1 cellular context compared by ENCODE assay signal in the genomic region with DNA sequence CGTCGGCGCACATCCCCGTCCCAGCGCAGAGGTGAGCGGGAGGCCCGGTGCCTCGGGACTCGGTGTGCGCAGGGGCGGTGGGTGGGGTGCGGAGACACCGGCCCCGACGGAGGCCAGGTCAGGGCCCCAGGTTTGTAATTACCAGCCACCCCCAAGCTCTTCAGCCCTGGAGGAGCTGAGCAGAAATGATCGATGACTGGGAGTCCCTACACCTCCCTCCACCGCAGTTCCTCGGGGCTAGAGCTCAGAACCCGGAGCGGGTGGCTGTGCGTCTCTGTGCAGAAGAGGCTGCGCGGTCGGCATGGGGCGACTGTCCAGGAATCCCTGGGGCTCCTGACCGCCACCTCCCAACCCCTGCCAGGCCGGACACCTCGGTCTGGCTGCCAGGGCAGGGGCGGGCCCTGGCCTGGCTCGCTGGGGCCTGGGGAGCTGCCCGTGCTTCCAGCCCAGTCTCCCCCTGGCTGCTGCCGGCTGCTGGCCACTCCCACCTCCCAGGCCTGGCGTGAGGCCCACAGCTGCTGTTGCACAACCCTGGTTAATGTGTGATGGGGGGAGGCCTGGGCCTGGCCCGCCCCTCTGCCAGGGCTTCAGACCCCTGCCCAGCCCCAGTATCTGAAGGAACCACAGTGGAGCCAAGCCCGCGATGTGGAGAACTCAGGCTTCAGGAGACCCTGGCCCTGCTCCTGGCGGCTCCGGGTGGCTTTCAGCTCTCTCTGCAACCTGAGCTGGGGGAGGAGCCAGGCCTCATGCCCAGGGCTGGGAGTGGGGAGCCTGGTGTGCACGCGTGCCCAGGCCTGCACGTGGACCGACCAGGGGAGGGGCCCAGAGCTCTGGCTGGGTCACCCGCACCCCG.
TF ChIP-seq lines count a peak whose summit lies in the region.

No MANE protein-coding gene starts in this region.

TF ChIP-seq in HepG2, 621 proteins besides CTCF, POLR2A, EP300 and RAD21 (continued from another document):
- TF ChIP-seq ZNF367 (CRISPR knock-in tag; IDR thresholded peaks at IDR 0.05; ENCODE audit: borderline replicate concordance) (peak; percentile 96), CREB1 (IDR thresholded peaks at IDR 0.05) (no peak), CREB1 (CRISPR knock-in tag; IDR thresholded peaks at IDR 0.05) (no peak), TAF15 (IDR thresholded peaks at IDR 0.05; ENCODE audit: low read depth, low read length, poor library complexity, severe bottlenecking) (peak; percentile 93), ELF4 (CRISPR knock-in tag; IDR thresholded peaks at IDR 0.05; ENCODE audit: borderline replicate concordance) (peak; percentile 83; the same call in 1 of the 2 replicates), TSC22D2 (CRISPR knock-in tag; IDR thresholded peaks at IDR 0.05; ENCODE audit: borderline replicate concordance) (no peak; the same call in none of the 2 replicates), TBX2 (CRISPR knock-in tag; IDR thresholded peaks at IDR 0.05; ENCODE audit: borderline replicate concordance) (peak; percentile 99), BCL6 (CRISPR knock-in tag; IDR thresholded peaks at IDR 0.05) (peak; percentile 91), HNRNPLL (IDR thresholded peaks at IDR 0.05; ENCODE audit: low read depth, low read length, poor library complexity, severe bottlenecking) (peak; percentile 63), KDM1A (CRISPR knock-in tag; IDR thresholded peaks at IDR 0.05) (0 out of 2 replicates have a peak, but pooled peaks have one; percentile 14), PHF8 (CRISPR knock-in tag; IDR thresholded peaks at IDR 0.05) (peak; percentile 91)
- TF ChIP-seq, protein P1, sequence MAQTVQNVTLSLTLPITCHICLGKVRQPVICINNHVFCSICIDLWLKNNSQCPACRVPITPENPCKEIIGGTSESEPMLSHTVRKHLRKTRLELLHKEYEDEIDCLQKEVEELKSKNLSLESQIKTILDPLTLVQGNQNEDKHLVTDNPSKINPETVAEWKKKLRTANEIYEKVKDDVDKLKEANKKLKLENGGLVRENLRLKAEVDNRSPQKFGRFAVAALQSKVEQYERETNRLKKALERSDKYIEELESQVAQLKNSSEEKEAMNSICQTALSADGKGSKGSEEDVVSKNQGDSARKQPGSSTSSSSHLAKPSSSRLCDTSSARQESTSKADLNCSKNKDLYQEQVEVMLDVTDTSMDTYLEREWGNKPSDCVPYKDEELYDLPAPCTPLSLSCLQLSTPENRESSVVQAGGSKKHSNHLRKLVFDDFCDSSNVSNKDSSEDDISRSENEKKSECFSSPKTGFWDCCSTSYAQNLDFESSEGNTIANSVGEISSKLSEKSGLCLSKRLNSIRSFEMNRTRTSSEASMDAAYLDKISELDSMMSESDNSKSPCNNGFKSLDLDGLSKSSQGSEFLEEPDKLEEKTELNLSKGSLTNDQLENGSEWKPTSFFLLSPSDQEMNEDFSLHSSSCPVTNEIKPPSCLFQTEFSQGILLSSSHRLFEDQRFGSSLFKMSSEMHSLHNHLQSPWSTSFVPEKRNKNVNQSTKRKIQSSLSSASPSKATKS (CRISPR knock-in tag; IDR thresholded peaks at IDR 0.05), result peak; percentile 93; the same call in 1 of the 2 replicates
- TF ChIP-seq, protein P2, sequence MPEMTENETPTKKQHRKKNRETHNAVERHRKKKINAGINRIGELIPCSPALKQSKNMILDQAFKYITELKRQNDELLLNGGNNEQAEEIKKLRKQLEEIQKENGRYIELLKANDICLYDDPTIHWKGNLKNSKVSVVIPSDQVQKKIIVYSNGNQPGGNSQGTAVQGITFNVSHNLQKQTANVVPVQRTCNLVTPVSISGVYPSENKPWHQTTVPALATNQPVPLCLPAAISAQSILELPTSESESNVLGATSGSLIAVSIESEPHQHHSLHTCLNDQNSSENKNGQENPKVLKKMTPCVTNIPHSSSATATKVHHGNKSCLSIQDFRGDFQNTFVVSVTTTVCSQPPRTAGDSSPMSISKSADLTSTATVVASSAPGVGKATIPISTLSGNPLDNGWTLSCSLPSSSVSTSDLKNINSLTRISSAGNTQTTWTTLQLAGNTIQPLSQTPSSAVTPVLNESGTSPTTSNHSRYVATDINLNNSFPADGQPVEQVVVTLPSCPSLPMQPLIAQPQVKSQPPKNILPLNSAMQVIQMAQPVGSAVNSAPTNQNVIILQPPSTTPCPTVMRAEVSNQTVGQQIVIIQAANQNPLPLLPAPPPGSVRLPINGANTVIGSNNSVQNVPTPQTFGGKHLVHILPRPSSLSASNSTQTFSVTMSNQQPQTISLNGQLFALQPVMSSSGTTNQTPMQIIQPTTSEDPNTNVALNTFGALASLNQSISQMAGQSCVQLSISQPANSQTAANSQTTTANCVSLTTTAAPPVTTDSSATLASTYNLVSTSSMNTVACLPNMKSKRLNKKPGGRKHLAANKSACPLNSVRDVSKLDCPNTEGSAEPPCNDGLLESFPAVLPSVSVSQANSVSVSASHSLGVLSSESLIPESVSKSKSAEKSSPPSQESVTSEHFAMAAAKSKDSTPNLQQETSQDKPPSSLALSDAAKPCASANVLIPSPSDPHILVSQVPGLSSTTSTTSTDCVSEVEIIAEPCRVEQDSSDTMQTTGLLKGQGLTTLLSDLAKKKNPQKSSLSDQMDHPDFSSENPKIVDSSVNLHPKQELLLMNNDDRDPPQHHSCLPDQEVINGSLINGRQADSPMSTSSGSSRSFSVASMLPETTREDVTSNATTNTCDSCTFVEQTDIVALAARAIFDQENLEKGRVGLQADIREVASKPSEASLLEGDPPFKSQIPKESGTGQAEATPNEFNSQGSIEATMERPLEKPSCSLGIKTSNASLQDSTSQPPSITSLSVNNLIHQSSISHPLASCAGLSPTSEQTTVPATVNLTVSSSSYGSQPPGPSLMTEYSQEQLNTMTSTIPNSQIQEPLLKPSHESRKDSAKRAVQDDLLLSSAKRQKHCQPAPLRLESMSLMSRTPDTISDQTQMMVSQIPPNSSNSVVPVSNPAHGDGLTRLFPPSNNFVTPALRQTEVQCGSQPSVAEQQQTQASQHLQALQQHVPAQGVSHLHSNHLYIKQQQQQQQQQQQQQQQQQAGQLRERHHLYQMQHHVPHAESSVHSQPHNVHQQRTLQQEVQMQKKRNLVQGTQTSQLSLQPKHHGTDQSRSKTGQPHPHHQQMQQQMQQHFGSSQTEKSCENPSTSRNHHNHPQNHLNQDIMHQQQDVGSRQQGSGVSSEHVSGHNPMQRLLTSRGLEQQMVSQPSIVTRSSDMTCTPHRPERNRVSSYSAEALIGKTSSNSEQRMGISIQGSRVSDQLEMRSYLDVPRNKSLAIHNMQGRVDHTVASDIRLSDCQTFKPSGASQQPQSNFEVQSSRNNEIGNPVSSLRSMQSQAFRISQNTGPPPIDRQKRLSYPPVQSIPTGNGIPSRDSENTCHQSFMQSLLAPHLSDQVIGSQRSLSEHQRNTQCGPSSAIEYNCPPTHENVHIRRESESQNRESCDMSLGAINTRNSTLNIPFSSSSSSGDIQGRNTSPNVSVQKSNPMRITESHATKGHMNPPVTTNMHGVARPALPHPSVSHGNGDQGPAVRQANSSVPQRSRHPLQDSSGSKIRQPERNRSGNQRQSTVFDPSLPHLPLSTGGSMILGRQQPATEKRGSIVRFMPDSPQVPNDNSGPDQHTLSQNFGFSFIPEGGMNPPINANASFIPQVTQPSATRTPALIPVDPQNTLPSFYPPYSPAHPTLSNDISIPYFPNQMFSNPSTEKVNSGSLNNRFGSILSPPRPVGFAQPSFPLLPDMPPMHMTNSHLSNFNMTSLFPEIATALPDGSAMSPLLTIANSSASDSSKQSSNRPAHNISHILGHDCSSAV (CRISPR knock-in tag; IDR thresholded peaks at IDR 0.05; ENCODE audit: borderline replicate concordance), result no peak
- TF ChIP-seq, protein P3, sequence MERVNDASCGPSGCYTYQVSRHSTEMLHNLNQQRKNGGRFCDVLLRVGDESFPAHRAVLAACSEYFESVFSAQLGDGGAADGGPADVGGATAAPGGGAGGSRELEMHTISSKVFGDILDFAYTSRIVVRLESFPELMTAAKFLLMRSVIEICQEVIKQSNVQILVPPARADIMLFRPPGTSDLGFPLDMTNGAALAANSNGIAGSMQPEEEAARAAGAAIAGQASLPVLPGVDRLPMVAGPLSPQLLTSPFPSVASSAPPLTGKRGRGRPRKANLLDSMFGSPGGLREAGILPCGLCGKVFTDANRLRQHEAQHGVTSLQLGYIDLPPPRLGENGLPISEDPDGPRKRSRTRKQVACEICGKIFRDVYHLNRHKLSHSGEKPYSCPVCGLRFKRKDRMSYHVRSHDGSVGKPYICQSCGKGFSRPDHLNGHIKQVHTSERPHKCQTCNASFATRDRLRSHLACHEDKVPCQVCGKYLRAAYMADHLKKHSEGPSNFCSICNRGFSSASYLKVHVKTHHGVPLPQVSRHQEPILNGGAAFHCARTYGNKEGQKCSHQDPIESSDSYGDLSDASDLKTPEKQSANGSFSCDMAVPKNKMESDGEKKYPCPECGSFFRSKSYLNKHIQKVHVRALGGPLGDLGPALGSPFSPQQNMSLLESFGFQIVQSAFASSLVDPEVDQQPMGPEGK (CRISPR knock-in tag; IDR thresholded peaks at IDR 0.05), result peak; percentile 100
- TF ChIP-seq, protein P4, sequence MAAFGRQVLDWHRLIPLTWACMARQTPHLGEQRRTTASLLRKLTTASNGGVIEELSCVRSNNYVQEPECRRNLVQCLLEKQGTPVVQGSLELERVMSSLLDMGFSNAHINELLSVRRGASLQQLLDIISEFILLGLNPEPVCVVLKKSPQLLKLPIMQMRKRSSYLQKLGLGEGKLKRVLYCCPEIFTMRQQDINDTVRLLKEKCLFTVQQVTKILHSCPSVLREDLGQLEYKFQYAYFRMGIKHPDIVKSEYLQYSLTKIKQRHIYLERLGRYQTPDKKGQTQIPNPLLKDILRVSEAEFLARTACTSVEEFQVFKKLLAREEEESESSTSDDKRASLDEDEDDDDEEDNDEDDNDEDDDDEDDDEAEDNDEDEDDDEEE (CRISPR knock-in tag; IDR thresholded peaks at IDR 0.05), result 0 out of 2 replicates have a peak, but pooled peaks have one; percentile 49
